Comparison of ENCODE assay signal across 8 cellular contexts in the genomic region with DNA sequence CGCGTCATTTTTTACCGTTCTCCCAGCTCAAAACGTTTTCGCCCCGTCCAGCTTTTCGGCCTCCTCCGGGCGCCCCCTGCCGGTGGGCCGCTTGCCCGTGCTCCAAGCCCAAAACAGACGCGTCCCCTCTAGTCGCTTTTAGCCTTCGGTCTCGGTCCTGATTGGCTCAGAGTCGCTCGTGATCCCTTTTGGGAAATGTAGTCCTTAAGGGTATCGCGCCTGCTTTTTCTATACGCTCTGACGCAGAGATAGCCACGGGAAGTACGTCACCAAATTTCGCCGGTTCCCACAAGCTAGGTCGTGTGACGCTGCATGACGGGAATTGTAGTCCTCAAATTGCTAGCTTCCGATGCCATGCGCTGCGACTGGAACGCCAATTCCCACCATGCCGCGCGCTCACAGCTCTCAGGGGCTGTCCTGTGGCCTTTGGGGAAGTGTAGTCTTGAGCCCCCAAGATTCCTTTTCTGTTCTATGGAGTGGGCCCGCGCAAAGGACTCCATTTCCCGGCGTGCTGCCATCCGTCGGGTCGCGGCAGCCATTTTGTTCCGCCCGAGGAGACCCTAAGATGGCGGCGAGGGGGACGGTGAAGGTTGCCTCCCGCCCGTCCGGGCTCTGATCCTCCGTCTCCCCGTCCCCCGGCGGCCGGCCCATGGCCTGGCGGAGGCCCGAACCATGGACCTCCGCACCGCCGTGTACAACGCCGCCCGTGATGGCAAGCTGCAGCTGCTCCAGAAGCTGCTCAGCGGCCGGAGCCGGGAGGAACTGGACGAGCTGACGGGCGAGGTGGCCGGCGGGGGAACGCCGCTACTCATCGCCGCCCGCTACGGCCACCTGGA. TPM values are rescaled to one million over a fixed set of nuclear protein-coding genes. Genes with fewer than 3 reads are reported as not detected.
A peak's percentile ranks its signal among the peaks of the same experiment; 100 is the strongest.
DNase-seq lines count a peak whose midpoint lies in the region; TF ChIP-seq lines count a peak whose summit lies in the region.

A gene with protein sequence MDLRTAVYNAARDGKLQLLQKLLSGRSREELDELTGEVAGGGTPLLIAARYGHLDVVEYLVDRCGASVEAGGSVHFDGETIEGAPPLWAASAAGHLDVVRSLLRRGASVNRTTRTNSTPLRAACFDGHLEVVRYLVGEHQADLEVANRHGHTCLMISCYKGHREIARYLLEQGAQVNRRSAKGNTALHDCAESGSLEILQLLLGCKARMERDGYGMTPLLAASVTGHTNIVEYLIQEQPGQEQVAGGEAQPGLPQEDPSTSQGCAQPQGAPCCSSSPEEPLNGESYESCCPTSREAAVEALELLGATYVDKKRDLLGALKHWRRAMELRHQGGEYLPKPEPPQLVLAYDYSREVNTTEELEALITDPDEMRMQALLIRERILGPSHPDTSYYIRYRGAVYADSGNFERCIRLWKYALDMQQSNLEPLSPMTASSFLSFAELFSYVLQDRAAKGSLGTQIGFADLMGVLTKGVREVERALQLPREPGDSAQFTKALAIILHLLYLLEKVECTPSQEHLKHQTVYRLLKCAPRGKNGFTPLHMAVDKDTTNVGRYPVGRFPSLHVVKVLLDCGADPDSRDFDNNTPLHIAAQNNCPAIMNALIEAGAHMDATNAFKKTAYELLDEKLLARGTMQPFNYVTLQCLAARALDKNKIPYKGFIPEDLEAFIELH (plus strand): TSS at position 552 of the 836 bp plus-strand sequence. CDS start 121 bp downstream, at position 673.

- peaks cover 25% of the 10 kb centered on the region for H3K4me1 ChIP-seq in neuron (ENCODE audit: insufficient read depth, low read length)
- H3K4me1 ChIP-seq in subcutaneous abdominal adipose tissue (ENCODE audit: control insufficient read depth in 5 of 5, insufficient read depth in 5 of 5, low read length in 5 of 5): peaks cover 5 to 44% (median 22%) of the 10 kb centered on the region in 5 donors

- H3K4me3 ChIP-seq in GM06990 (replicated peaks; ENCODE audit: low read depth, low read length) (peak within 1 kb of the TSS; percentile 89), HFF-Myc (replicated peaks; ENCODE audit: low read depth, low read length) (peak within 1 kb of the TSS; percentile 78), neuron (ENCODE audit: low read length) (peak within 1 kb of the TSS; percentile 75), subcutaneous abdominal adipose tissue (ENCODE audit: low read depth in 1 of 5, low read length in 5 of 5) (peak within 1 kb of the TSS; percentile 72 to 88 (median 76))

- in situ Hi-C loops in SK-MEL-5 (cut with HindIII; ENCODE audit: low pct_unique_long_range_greater_than_20kb, low sequenced_read_pairs): no loop called here

- TF ChIP-seq CTCF in GM06990 (IDR thresholded peaks at IDR 0.05; ENCODE audit: insufficient read depth, low read length, poor library complexity, severe bottlenecking): peak; percentile 97
- TF ChIP-seq CTCF in HFF-Myc (IDR thresholded peaks at IDR 0.05; ENCODE audit: low read depth, low read length, missing control alignments): peak; percentile 100

- H3K36me3 ChIP-seq in GM06990 (ENCODE audit: control insufficient read depth, insufficient read depth, low read length) (peaks cover 13% of the 10 kb centered on the region), neuron (ENCODE audit: insufficient read depth, low read length) (peaks cover 26% of the 10 kb centered on the region), subcutaneous abdominal adipose tissue (ENCODE audit: control insufficient read depth in 5 of 5, insufficient read depth in 5 of 5, low read length in 5 of 5) (peaks cover 0 to 32% (median 23%) of the 10 kb centered on the region in 5 donors)

- H2AFZ ChIP-seq in neuron (ENCODE audit: low read depth, low read length): no peak within 1 kb of the TSS

- peak within 1 kb of the TSS; percentile 82 for H3K27ac ChIP-seq in subcutaneous abdominal adipose tissue (ENCODE audit: low read depth, low read length)

- no peaks in the 10 kb centered on the region for H3K27me3 ChIP-seq in GM06990 (replicated peaks; ENCODE audit: control insufficient read depth, insufficient read depth, low read length)
- H3K27me3 ChIP-seq in neuron (ENCODE audit: insufficient read depth, low read length): no peaks in the 10 kb centered on the region
- peaks cover 0 to 6% (median 0%) of the 10 kb centered on the region in 5 donors for H3K27me3 ChIP-seq in subcutaneous abdominal adipose tissue (ENCODE audit: control insufficient read depth in 5 of 5, insufficient read depth in 4 of 5, low read length in 5 of 5)

- H3K9me3 ChIP-seq in neuron (ENCODE audit: low read length) (no peaks in the 10 kb centered on the region), subcutaneous abdominal adipose tissue (ENCODE audit: control insufficient read depth in 5 of 5, low read length in 5 of 5) (peaks cover 0 to 3% (median 0%) of the 10 kb centered on the region in 5 donors)

- H3K9ac ChIP-seq in subcutaneous abdominal adipose tissue (ENCODE audit: low read length in 5 of 5): peak within 1 kb of the TSS; percentile 81 to 98 (median 90)

- DNase-seq in GM06990 (ENCODE audit: extremely low read depth, insufficient read length): peak; percentile 98
- DNase-seq in HFF-Myc (ENCODE audit: extremely low read depth, low read depth): peak; percentile 100
- peak; percentile 100 for DNase-seq in MV-4-11 (lab: John Stamatoyannopoulos, UW)
- peak; percentile 100 for DNase-seq in SK-MEL-5 (ENCODE audit: low read depth, low spot score)
- DNase-seq in activated naive CD4-positive, alpha-beta T cell treated with Interleukin-2 at 50 U/mL for 16 hours: peak; percentile 98
- peak; percentile 100 for DNase-seq in foreskin melanocyte

RNA-seq across cellular contexts. Expression of the gene that starts here (rescaled TPM):
- total RNA-seq in SK-MEL-5 (2014; rRNA removed; shearing (Covaris generic)): 10.7 and 11.6 TPM in 2 replicates
- 15.3 and 21.1 TPM in 2 replicates for polyA plus RNA-seq in SK-MEL-5 (2015; cell fraction: cytosol; rRNA removed)
- 4.0 and 4.3 TPM in 2 replicates for polyA plus RNA-seq in SK-MEL-5 (2015; cell fraction: nucleus; rRNA removed)

Comparison
In these comparisons a context has a peak if more than half of its experiments do, and no peak if none do; other contexts are left out.
1. Peak in every context shown above with its lines: DNase-seq, H3K4me3 ChIP-seq and H3K27ac ChIP-seq.